In genomic region chr1:107788189-107788588, GRCh38 we compare ENCODE assay signal across 16 cellular contexts.
DNase-seq lines count a peak whose midpoint lies in the region; ATAC-seq, FAIRE-seq and TF ChIP-seq lines count a peak whose summit lies in the region.
"Had no signal": no experiment of that assay in that cellular context is flagged by ENCODE, and none has a peak within 500 bp of the region (broad histone marks: within the 10 kb centered on the region; RNA-seq: fewer than 3 reads in every experiment).

No MANE protein-coding gene starts in this region.

- H3K36me3 ChIP-seq in endocrine pancreas (ENCODE audit: control insufficient read depth, insufficient read depth, low read length), result no peaks in the 10 kb centered on the region
- H3K36me3 ChIP-seq: heart left ventricle, ovary had no signal

- H3K9ac ChIP-seq in endocrine pancreas (ENCODE audit: control insufficient read depth, insufficient read depth, low read length), result no peak overlapping the region

- peak overlapping the region; percentile 76 for H3K27ac Mint-ChIP-seq in activated naive CD4-positive, alpha-beta T cell treated with anti-CD3 and anti-CD28 coated beads, Interleukin-2, amount 10 ng/mL, durations not matched to agents 7 days and 5 days
- peak overlapping the region; percentile 11 for H3K27ac Mint-ChIP-seq in stimulated activated effector memory CD8-positive, alpha-beta T cell treated with anti-CD3 and anti-CD28 coated beads, Interleukin-12 subunit alpha, Interleukin-12 subunit beta, amount 100 ng/mL, for 72 hours
- H3K27ac Mint-ChIP-seq: T-helper 1 cell treated with Interleukin-12 subunit alpha and Interleukin-12 subunit beta and Interleukin-4 antibody, amounts not matched to agents 30 μg/mL and 1 μg/mL, for 36 hours had no signal

- TF ChIP-seq POLR2A in H54 (IDR thresholded peaks at IDR 0.05; ENCODE audit: low read depth, low read length), result no peak

- no peak for DNase-seq in activated naive CD4-positive, alpha-beta T cell treated with anti-CD3 and anti-CD28 coated beads, Interleukin-2, amount 10 ng/mL, durations not matched to agents 7 days and 5 days
- DNase-seq in activated naive CD4-positive, alpha-beta T cell treated with anti-CD3 and anti-CD28 coated beads, Interleukin-2, amount 50 U/mL, for 16 hours, result no peak
- DNase-seq in NCI-H69 (lab: John Stamatoyannopoulos, UW) (peak; percentile 46), COR-L47 (lab: John Stamatoyannopoulos, UW) (no peak), H54 (ENCODE audit: insufficient read length, low spot score) (no peak)
- no peak for DNase-seq in stimulated activated effector memory CD8-positive, alpha-beta T cell treated with anti-CD3 and anti-CD28 coated beads, Interleukin-12 subunit alpha, Interleukin-12 subunit beta, amount 100 ng/mL, for 72 hours (ENCODE audit: low spot score in 2 of 2)
- DNase-seq in stimulated activated CD4-positive, alpha-beta T cell treated with anti-CD3 and anti-CD28 coated beads, Interleukin-12 subunit alpha, Interleukin-12 subunit beta, amount 100 ng/mL, for 4 hours, result no peak
- DNase-seq: aorta, HCEC 1CT, heart left ventricle, ovary had no signal

- H3K4me1 Mint-ChIP-seq in activated naive CD4-positive, alpha-beta T cell treated with anti-CD3 and anti-CD28 coated beads, Interleukin-2, amount 10 ng/mL, durations not matched to agents 7 days and 5 days, result peaks cover 53% of the 10 kb centered on the region
- H3K4me1 Mint-ChIP-seq in stimulated activated effector memory CD8-positive, alpha-beta T cell treated with anti-CD3 and anti-CD28 coated beads, Interleukin-12 subunit alpha, Interleukin-12 subunit beta, amount 100 ng/mL, for 72 hours, result peaks cover 65% of the 10 kb centered on the region

- CTCF ChIA-PET in activated naive CD4-positive, alpha-beta T cell treated with anti-CD3 and anti-CD28 coated beads, Interleukin-2, amount 10 ng/mL, durations not matched to agents 7 days and 5 days (lab: Charles Lee), result interaction anchor here (1.0 to 10.9 kb wide), 3 partner anchors 17 to 339 kb away, joined by 3 to 249 read pairs (median 4); no protein-coding TSS in a partner anchor

- H3K4me1 ChIP-seq in endocrine pancreas (ENCODE audit: control insufficient read depth, insufficient read depth, low read length), result peaks cover 13% of the 10 kb centered on the region

- H3K4me3 ChIP-seq in endocrine pancreas (ENCODE audit: control insufficient read depth, insufficient read depth, low read length), result peak overlapping the region; percentile 52
- H3K4me3 ChIP-seq: ovary, skin epidermis had no signal

- H3K9me3 Mint-ChIP-seq in activated naive CD4-positive, alpha-beta T cell treated with anti-CD3 and anti-CD28 coated beads, Interleukin-2, amount 10 ng/mL, durations not matched to agents 7 days and 5 days, result no peaks in the 10 kb centered on the region
- H3K9me3 Mint-ChIP-seq in stimulated activated effector memory CD8-positive, alpha-beta T cell treated with anti-CD3 and anti-CD28 coated beads, Interleukin-12 subunit alpha, Interleukin-12 subunit beta, amount 100 ng/mL, for 72 hours, result no peaks in the 10 kb centered on the region
- H3K9me3 Mint-ChIP-seq: T-helper 1 cell treated with Interleukin-12 subunit alpha and Interleukin-12 subunit beta and Interleukin-4 antibody, amounts not matched to agents 30 μg/mL and 1 μg/mL, for 36 hours had no signal

- no peaks in the 10 kb centered on the region for H3K27me3 ChIP-seq in endocrine pancreas (ENCODE audit: control insufficient read depth, insufficient read depth, low read length)
- H3K27me3 ChIP-seq: heart left ventricle, ovary had no signal

- H3K9me3 ChIP-seq in endocrine pancreas (ENCODE audit: control insufficient read depth, low read length), result no peaks in the 10 kb centered on the region
- H3K9me3 ChIP-seq: heart left ventricle, ovary had no signal

- no peak for FAIRE-seq in H54 (lab: Jason Lieb, UNC)
- FAIRE-seq: HepG2, keratinocyte had no signal

- H3K27me3 Mint-ChIP-seq in activated naive CD4-positive, alpha-beta T cell treated with anti-CD3 and anti-CD28 coated beads, Interleukin-2, amount 10 ng/mL, durations not matched to agents 7 days and 5 days, result no peaks in the 10 kb centered on the region

- ATAC-seq in stimulated activated effector memory CD8-positive, alpha-beta T cell treated with anti-CD3 and anti-CD28 coated beads, Interleukin-12 subunit alpha, Interleukin-12 subunit beta, amount 100 ng/mL, for 72 hours, result no peak
- ATAC-seq: HepG2 had no signal

- H3K36me3 Mint-ChIP-seq in activated naive CD4-positive, alpha-beta T cell treated with anti-CD3 and anti-CD28 coated beads, Interleukin-2, amount 10 ng/mL, durations not matched to agents 7 days and 5 days, result no peaks in the 10 kb centered on the region
- peaks cover 5% of the 10 kb centered on the region for H3K36me3 Mint-ChIP-seq in stimulated activated effector memory CD8-positive, alpha-beta T cell treated with anti-CD3 and anti-CD28 coated beads, Interleukin-12 subunit alpha, Interleukin-12 subunit beta, amount 100 ng/mL, for 72 hours

- H3K4me3 Mint-ChIP-seq in activated naive CD4-positive, alpha-beta T cell treated with anti-CD3 and anti-CD28 coated beads, Interleukin-2, amount 10 ng/mL, durations not matched to agents 7 days and 5 days, result no peak overlapping the region
- H3K4me3 Mint-ChIP-seq in stimulated activated effector memory CD8-positive, alpha-beta T cell treated with anti-CD3 and anti-CD28 coated beads, Interleukin-12 subunit alpha, Interleukin-12 subunit beta, amount 100 ng/mL, for 72 hours, result peak overlapping the region; percentile 0
- H3K4me3 Mint-ChIP-seq: T-helper 1 cell treated with Interleukin-12 subunit alpha and Interleukin-12 subunit beta and Interleukin-4 antibody, amounts not matched to agents 30 μg/mL and 1 μg/mL, for 36 hours had no signal
